In genomic region chr14:103562135-103562384, GRCh38 we compare ENCODE assay signal across 1 cellular context.
TF ChIP-seq lines count a peak whose summit lies in the region.

No MANE protein-coding gene starts in this region.

TF ChIP-seq in HepG2, 621 proteins besides CTCF, POLR2A, EP300 and RAD21 (continued from another document and continues in another):
- TF ChIP-seq, protein P1, sequence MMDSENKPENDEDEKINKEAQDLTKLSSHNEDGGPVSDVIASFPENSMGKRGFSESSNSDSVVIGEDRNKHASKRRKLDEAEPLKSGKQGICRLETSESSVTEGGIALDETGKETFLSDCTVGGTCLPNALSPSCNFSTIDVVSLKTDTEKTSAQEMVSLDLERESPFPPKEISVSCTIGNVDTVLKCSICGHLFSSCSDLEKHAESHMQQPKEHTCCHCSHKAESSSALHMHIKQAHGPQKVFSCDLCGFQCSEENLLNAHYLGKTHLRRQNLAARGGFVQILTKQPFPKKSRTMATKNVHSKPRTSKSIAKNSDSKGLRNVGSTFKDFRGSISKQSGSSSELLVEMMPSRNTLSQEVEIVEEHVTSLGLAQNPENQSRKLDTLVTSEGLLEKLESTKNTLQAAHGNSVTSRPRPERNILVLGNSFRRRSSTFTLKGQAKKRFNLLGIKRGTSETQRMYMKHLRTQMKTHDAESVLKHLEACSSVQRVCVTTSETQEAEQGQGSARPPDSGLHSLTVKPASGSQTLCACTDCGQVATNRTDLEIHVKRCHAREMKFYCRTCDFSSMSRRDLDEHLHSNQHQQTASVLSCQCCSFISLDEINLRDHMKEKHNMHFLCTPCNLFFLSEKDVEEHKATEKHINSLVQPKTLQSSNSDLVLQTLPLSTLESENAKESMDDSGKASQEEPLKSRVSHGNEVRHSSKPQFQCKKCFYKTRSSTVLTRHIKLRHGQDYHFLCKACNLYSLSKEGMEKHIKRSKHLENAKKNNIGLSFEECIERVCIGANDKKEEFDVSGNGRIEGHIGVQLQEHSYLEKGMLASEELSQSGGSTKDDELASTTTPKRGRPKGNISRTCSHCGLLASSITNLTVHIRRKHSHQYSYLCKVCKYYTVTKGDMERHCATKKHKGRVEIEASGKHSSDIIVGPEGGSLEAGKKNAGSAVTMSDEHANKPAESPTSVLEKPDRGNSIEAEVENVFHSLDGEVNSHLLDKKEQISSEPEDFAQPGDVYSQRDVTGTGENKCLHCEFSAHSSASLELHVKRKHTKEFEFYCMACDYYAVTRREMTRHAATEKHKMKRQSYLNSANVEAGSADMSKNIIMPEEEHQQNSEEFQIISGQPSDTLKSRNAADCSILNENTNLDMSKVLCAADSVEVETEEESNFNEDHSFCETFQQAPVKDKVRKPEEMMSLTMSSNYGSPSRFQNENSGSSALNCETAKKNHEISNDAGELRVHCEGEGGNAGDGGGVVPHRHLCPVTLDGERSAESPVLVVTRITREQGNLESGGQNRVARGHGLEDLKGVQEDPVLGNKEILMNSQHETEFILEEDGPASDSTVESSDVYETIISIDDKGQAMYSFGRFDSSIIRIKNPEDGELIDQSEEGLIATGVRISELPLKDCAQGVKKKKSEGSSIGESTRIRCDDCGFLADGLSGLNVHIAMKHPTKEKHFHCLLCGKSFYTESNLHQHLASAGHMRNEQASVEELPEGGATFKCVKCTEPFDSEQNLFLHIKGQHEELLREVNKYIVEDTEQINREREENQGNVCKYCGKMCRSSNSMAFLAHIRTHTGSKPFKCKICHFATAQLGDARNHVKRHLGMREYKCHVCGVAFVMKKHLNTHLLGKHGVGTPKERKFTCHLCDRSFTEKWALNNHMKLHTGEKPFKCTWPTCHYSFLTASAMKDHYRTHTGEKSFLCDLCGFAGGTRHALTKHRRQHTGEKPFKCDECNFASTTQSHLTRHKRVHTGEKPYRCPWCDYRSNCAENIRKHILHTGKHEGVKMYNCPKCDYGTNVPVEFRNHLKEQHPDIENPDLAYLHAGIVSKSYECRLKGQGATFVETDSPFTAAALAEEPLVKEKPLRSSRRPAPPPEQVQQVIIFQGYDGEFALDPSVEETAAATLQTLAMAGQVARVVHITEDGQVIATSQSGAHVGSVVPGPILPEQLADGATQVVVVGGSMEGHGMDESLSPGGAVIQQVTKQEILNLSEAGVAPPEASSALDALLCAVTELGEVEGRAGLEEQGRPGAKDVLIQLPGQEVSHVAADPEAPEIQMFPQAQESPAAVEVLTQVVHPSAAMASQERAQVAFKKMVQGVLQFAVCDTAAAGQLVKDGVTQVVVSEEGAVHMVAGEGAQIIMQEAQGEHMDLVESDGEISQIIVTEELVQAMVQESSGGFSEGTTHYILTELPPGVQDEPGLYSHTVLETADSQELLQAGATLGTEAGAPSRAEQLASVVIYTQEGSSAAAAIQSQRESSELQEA (CRISPR knock-in tag; IDR thresholded peaks at IDR 0.05; ENCODE audit: not compliant biosample characterization): no peak
- TF ChIP-seq, protein P2, sequence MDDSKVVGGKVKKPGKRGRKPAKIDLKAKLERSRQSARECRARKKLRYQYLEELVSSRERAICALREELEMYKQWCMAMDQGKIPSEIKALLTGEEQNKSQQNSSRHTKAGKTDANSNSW (CRISPR knock-in tag; IDR thresholded peaks at IDR 0.05; ENCODE audit: borderline replicate concordance): 0 out of 2 replicates have a peak, but pooled peaks have one; percentile 25
- TF ChIP-seq ZFP82 (CRISPR knock-in tag; IDR thresholded peaks at IDR 0.05; ENCODE audit: borderline replicate concordance) (no peak), FOSL2 (CRISPR knock-in tag; IDR thresholded peaks at IDR 0.05) (no peak), REPIN1 (CRISPR knock-in tag; IDR thresholded peaks at IDR 0.05; ENCODE audit: borderline replicate concordance, low read depth) (no peak), ZNF605 (CRISPR knock-in tag; IDR thresholded peaks at IDR 0.05) (no peak), MED8 (CRISPR knock-in tag; IDR thresholded peaks at IDR 0.05; ENCODE audit: insufficient replicate concordance) (no peak), ZSCAN22 (CRISPR knock-in tag; IDR thresholded peaks at IDR 0.05) (no peak), ZNF350 (CRISPR knock-in tag; IDR thresholded peaks at IDR 0.05; ENCODE audit: borderline replicate concordance, low read depth) (no peak), HES4 (CRISPR knock-in tag; IDR thresholded peaks at IDR 0.05; ENCODE audit: borderline replicate concordance) (no peak), ZNF546 (CRISPR knock-in tag; conservative IDR thresholded peaks at IDR 0.05) (0 out of 2 replicates have a peak, but pooled peaks have one; percentile 23), ZNF143 (CRISPR knock-in tag; IDR thresholded peaks at IDR 0.05) (no peak), BRCA1 (CRISPR knock-in tag; IDR thresholded peaks at IDR 0.05) (no peak), ZNF768 (CRISPR knock-in tag; IDR thresholded peaks at IDR 0.05) (no peak; the same call in 1 of the 2 replicates), ZNF33A (CRISPR knock-in tag; IDR thresholded peaks at IDR 0.05; ENCODE audit: borderline replicate concordance) (no peak), ELF1 (CRISPR knock-in tag; IDR thresholded peaks at IDR 0.05) (no peak), SMAD1 (CRISPR knock-in tag; IDR thresholded peaks at IDR 0.05; ENCODE audit: borderline replicate concordance, low read depth) (no peak), NR2C2 (CRISPR knock-in tag; IDR thresholded peaks at IDR 0.05; ENCODE audit: borderline replicate concordance) (no peak), ZNF746 (CRISPR knock-in tag; IDR thresholded peaks at IDR 0.05) (no peak), RFXAP (CRISPR knock-in tag; IDR thresholded peaks at IDR 0.05; ENCODE audit: borderline replicate concordance) (no peak), ZNF580 (CRISPR knock-in tag; IDR thresholded peaks at IDR 0.05; ENCODE audit: borderline replicate concordance, low read depth) (no peak), THAP11 (CRISPR knock-in tag; IDR thresholded peaks at IDR 0.05) (no peak), HNF4G (IDR thresholded peaks at IDR 0.05; ENCODE audit: borderline replicate concordance, low read depth, low read length) (no peak), HNF4G (CRISPR knock-in tag; IDR thresholded peaks at IDR 0.05; ENCODE audit: borderline replicate concordance, low read depth) (no peak), ETS1 (CRISPR knock-in tag; IDR thresholded peaks at IDR 0.05) (0 out of 2 replicates have a peak, but pooled peaks have one; percentile 3), GABPA (IDR thresholded peaks at IDR 0.05; ENCODE audit: low read depth, low read length) (no peak), GABPA (CRISPR knock-in tag; IDR thresholded peaks at IDR 0.05; ENCODE audit: low read depth) (peak; percentile 2; the same call in 1 of the 2 replicates), HIVEP1 (CRISPR knock-in tag; IDR thresholded peaks at IDR 0.05) (no peak)
- TF ChIP-seq, protein P3, sequence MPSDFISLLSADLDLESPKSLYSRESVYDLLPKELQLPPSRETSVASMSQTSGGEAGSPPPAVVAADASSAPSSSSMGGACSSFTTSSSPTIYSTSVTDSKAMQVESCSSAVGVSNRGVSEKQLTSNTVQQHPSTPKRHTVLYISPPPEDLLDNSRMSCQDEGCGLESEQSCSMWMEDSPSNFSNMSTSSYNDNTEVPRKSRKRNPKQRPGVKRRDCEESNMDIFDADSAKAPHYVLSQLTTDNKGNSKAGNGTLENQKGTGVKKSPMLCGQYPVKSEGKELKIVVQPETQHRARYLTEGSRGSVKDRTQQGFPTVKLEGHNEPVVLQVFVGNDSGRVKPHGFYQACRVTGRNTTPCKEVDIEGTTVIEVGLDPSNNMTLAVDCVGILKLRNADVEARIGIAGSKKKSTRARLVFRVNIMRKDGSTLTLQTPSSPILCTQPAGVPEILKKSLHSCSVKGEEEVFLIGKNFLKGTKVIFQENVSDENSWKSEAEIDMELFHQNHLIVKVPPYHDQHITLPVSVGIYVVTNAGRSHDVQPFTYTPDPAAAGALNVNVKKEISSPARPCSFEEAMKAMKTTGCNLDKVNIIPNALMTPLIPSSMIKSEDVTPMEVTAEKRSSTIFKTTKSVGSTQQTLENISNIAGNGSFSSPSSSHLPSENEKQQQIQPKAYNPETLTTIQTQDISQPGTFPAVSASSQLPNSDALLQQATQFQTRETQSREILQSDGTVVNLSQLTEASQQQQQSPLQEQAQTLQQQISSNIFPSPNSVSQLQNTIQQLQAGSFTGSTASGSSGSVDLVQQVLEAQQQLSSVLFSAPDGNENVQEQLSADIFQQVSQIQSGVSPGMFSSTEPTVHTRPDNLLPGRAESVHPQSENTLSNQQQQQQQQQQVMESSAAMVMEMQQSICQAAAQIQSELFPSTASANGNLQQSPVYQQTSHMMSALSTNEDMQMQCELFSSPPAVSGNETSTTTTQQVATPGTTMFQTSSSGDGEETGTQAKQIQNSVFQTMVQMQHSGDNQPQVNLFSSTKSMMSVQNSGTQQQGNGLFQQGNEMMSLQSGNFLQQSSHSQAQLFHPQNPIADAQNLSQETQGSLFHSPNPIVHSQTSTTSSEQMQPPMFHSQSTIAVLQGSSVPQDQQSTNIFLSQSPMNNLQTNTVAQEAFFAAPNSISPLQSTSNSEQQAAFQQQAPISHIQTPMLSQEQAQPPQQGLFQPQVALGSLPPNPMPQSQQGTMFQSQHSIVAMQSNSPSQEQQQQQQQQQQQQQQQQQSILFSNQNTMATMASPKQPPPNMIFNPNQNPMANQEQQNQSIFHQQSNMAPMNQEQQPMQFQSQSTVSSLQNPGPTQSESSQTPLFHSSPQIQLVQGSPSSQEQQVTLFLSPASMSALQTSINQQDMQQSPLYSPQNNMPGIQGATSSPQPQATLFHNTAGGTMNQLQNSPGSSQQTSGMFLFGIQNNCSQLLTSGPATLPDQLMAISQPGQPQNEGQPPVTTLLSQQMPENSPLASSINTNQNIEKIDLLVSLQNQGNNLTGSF (CRISPR knock-in tag; IDR thresholded peaks at IDR 0.05): no peak
- TF ChIP-seq, protein P4, sequence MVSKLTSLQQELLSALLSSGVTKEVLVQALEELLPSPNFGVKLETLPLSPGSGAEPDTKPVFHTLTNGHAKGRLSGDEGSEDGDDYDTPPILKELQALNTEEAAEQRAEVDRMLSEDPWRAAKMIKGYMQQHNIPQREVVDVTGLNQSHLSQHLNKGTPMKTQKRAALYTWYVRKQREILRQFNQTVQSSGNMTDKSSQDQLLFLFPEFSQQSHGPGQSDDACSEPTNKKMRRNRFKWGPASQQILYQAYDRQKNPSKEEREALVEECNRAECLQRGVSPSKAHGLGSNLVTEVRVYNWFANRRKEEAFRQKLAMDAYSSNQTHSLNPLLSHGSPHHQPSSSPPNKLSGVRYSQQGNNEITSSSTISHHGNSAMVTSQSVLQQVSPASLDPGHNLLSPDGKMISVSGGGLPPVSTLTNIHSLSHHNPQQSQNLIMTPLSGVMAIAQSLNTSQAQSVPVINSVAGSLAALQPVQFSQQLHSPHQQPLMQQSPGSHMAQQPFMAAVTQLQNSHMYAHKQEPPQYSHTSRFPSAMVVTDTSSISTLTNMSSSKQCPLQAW (CRISPR knock-in tag; IDR thresholded peaks at IDR 0.05): 0 out of 2 replicates have a peak, but pooled peaks have one; percentile 22
- TF ChIP-seq, protein P5, sequence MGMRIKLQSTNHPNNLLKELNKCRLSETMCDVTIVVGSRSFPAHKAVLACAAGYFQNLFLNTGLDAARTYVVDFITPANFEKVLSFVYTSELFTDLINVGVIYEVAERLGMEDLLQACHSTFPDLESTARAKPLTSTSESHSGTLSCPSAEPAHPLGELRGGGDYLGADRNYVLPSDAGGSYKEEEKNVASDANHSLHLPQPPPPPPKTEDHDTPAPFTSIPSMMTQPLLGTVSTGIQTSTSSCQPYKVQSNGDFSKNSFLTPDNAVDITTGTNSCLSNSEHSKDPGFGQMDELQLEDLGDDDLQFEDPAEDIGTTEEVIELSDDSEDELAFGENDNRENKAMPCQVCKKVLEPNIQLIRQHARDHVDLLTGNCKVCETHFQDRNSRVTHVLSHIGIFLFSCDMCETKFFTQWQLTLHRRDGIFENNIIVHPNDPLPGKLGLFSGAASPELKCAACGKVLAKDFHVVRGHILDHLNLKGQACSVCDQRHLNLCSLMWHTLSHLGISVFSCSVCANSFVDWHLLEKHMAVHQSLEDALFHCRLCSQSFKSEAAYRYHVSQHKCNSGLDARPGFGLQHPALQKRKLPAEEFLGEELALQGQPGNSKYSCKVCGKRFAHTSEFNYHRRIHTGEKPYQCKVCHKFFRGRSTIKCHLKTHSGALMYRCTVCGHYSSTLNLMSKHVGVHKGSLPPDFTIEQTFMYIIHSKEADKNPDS (CRISPR knock-in tag; IDR thresholded peaks at IDR 0.05): peak; percentile 35; the same call in 1 of the 2 replicates
